ENCODE assay signal across 1 cellular context in the genomic region with DNA sequence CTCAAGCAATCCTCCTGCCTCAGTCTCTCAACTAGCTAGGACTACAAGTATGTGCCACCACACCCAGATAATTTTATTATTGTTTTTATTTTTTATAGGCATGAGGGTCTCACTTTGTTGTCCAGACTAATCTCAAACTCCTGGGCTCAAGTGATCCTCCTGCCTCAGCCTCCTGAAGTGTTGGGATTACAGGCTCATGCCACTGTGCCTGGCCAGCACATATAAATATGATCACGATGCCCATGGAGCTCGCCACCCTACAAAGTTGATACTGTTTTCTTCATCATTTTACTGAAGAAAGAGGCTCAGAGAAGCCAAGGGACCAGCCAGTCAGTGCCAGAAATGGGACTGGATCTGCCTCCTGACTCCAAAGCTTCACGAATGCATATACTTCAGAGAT.
TF ChIP-seq lines count a peak whose summit lies in the region.

No MANE protein-coding gene starts in this region.

TF ChIP-seq in A549, 52 proteins besides CTCF, POLR2A, EP300 and RAD21:
- no peak for TF ChIP-seq CBX8 (IDR thresholded peaks at IDR 0.05)
- TF ChIP-seq NR3C1 (IDR thresholded peaks at IDR 0.05): no peak
- TF ChIP-seq E2F6 (IDR thresholded peaks at IDR 0.05; ENCODE audit: borderline replicate concordance, low read depth): no peak
- no peak for TF ChIP-seq RFX5 (IDR thresholded peaks at IDR 0.05)
- TF ChIP-seq PBX3 (IDR thresholded peaks at IDR 0.05): no peak
- no peak for TF ChIP-seq HEYL (CRISPR knock-in tag; IDR thresholded peaks at IDR 0.05)
- TF ChIP-seq HDAC2 (IDR thresholded peaks at IDR 0.05): no peak
- TF ChIP-seq FOSL2 (IDR thresholded peaks at IDR 0.05): no peak
- TF ChIP-seq FOSL2 (CRISPR knock-in tag; IDR thresholded peaks at IDR 0.05): no peak
- no peak for TF ChIP-seq ZC3H11A (IDR thresholded peaks at IDR 0.05)
- TF ChIP-seq MAZ (IDR thresholded peaks at IDR 0.05; ENCODE audit: borderline replicate concordance, low read depth, low read length): no peak
